ENCODE assay signal across 8 cellular contexts in genomic region chr4:145097821-145098674, GRCh38. TPM values are rescaled to one million over a fixed set of nuclear protein-coding genes. Genes with fewer than 3 reads are reported as not detected.
A peak's percentile ranks its signal among the peaks of the same experiment; 100 is the strongest.
DNase-seq lines count a peak whose midpoint lies in the region; ATAC-seq and TF ChIP-seq lines count a peak whose summit lies in the region.

Gene ABCE1, plus strand, starts transcription at chr4:145098311. Its CDS starts 6,102 bp downstream, at chr4:145104413.
Gene ANAPC10, minus strand, starts transcription at chr4:145098196. Its CDS starts 2,097 bp downstream, at chr4:145096099.

- peak; percentile 95 for DNase-seq in DMS153 (lab: John Stamatoyannopoulos, UW)
- DNase-seq in Jurkat, Clone E6-1 (ENCODE audit: low read depth, low spot score): peak; percentile 98
- DNase-seq in PC-3: peak; percentile 99
- peak; percentile 90 for DNase-seq in activated T-cell treated with anti-CD3 and anti-CD28 coated beads for 48 hours (ENCODE audit: low read depth)
- DNase-seq in epithelial cell of prostate (ENCODE audit: low read depth, low spot score): peak; percentile 86
- peak; percentile 97 for DNase-seq in mucosa of gallbladder (ENCODE audit: low spot score)
- DNase-seq in stimulated activated CD8-positive, alpha-beta memory T cell treated with anti-CD3 and anti-CD28 coated beads, Interleukin-4, amount 100 ng/mL, for 4 hours (ENCODE audit: low read depth in 2 of 2, low spot score in 1 of 2): peak; percentile 94 to 95

- no peaks in the 10 kb centered on the region for H3K9me2 ChIP-seq in PC-3 (replicated peaks; ENCODE audit: low read length)

- H3K4me3 ChIP-seq in Jurkat, Clone E6-1 (ENCODE audit: low read length): peak within 1 kb of the TSS; percentile 63
- H3K4me3 ChIP-seq in PC-3 (ENCODE audit: low read length): peak within 1 kb of the TSS; percentile 82

- H3K79me2 ChIP-seq in PC-3 (ENCODE audit: low read length): peaks cover 94% of the 10 kb centered on the region

- H4K20me1 ChIP-seq in PC-3 (ENCODE audit: low read length): peaks cover 36% of the 10 kb centered on the region

- peak within 1 kb of the TSS; percentile 89 for H3K4me2 ChIP-seq in PC-3 (ENCODE audit: low read length)

- no peaks in the 10 kb centered on the region for H3F3A ChIP-seq in PC-3 (ENCODE audit: low read length, unreplicated experiment)

- BruUV-seq in PC-3 (replicated peaks; lab: Mats Ljungman, UMichigan): TSS peak; percentile 75

- no peaks in the 10 kb centered on the region for H3K27me3 ChIP-seq in PC-3 (ENCODE audit: low read length)

- H2AFZ ChIP-seq in PC-3 (ENCODE audit: low read length): peak within 1 kb of the TSS; percentile 87

- intact Hi-C loops in PC-3 (cut with micrococcal nuclease): loop anchor here (2.0 kb wide), 1 partner anchor 83 kb away; the partner anchor contains the start of gene OTUD4

- peak within 1 kb of the TSS; percentile 98 for H3K9ac ChIP-seq in PC-3 (ENCODE audit: low read length)

- H3K27ac ChIP-seq in PC-3 (ENCODE audit: low read length) (peak within 1 kb of the TSS; percentile 86), epithelial cell of prostate (peak within 1 kb of the TSS; percentile 91)

- CTCF ChIA-PET in PC-3 (lab: Charles Lee): interaction anchor here (0.7 kb wide), 1 partner anchor 36 kb away, joined by 3 read pairs; no protein-coding TSS in a partner anchor

- ATAC-seq in GM21619 (IDR thresholded peaks at IDR 0.05; ENCODE audit: unreplicated experiment): peak; percentile 80
- ATAC-seq in PC-3: peak; percentile 84

- H3K9me3 ChIP-seq in PC-3 (ENCODE audit: low read length): no peaks in the 10 kb centered on the region; the same call in 1 of the 2 replicates

- POLR2A ChIA-PET in PC-3 (lab: Charles Lee; ENCODE audit: unreplicated experiment): interaction anchor here (0.6 to 0.8 kb wide), 4 partner anchors 25 to 384 kb away, joined by 3 to 5 read pairs (median 4); no protein-coding TSS in a partner anchor

- peaks cover 29% of the 10 kb centered on the region for H3K36me3 ChIP-seq in PC-3 (ENCODE audit: low read depth, low read length)

- TF ChIP-seq CTCF in PC-3 (conservative IDR thresholded peaks at IDR 0.05; ENCODE audit: low read depth, low read length): peak; percentile 55; the same call in 1 of the 2 replicates

- H3K4me1 ChIP-seq in PC-3 (ENCODE audit: insufficient read depth, low read length): peaks cover 28% of the 10 kb centered on the region

RNA-seq across cellular contexts. Expression of gene ABCE1, which starts in this region (rescaled TPM):
- polyA plus RNA-seq in Jurkat, Clone E6-1 (2012; ENCODE audit: insufficient read depth, insufficient read length): 156 TPM
- total RNA-seq in PC-3 (2014; rRNA removed) (131 and 153 TPM in 2 replicates), mucosa of gallbladder (33.6 TPM)

RNA-seq across cellular contexts. Expression of gene ANAPC10, which starts in this region (rescaled TPM):
- 49.4 TPM for polyA plus RNA-seq in Jurkat, Clone E6-1 (2012; ENCODE audit: insufficient read depth, insufficient read length)
- total RNA-seq in PC-3 (2014; rRNA removed) (26.0 and 33.1 TPM in 2 replicates), mucosa of gallbladder (13.6 TPM)

Comparison
In these comparisons a context has a peak if more than half of its experiments do, and no peak if none do; other contexts are left out.
1. Peak in every context shown above with its lines: DNase-seq, ATAC-seq, H3K4me3 ChIP-seq and H3K27ac ChIP-seq.